ENCODE assay signal across 1 cellular context in the genomic region with DNA sequence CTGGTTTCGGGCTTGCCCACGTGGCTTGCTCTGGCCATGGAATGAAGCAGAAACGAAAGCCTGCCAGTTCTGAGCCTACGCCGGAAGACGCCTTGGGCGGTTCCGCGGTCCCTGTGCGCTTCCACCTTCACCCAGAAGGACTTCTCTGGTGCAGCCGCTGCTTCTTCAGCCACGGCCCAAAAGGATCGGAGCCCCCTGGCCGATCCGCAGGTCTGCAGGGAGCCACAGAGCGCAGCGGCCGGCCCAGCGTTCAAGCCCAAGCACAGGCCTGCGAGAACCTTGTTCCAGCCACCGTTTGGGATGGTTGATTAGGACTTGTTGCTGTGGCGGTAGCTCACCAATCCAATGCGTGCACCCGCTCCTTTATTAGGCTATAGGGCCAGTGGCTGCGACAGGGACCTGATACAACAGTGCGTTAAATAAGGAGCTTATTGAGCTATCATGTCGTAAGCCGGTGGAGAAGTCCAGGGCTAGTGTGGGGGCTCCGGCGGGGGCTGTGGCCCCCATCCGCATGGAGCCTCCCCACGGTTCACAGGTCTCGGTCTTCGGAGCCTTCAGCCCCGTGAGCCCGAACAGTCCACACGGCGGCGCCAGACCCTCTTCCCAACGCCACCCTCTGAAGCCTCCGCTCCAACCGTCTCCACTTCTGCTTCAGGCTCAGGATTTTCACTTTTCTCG.
TF ChIP-seq lines count a peak whose summit lies in the region.

No MANE protein-coding gene starts in this region.

TF ChIP-seq in IMR-90, 13 proteins besides CTCF, POLR2A, EP300 and RAD21 (continued from another document):
- TF ChIP-seq FOS (IDR thresholded peaks at IDR 0.05; ENCODE audit: low read depth, low read length) (no peak), SMC3 (IDR thresholded peaks at IDR 0.05; ENCODE audit: low read depth, low read length) (0 out of 2 replicates have a peak, but pooled peaks have one; percentile 23), CEBPB (IDR thresholded peaks at IDR 0.05; ENCODE audit: low read depth, low read length) (no peak), BHLHE40 (IDR thresholded peaks at IDR 0.05; ENCODE audit: low read depth, low read length) (no peak)
